Comparison of ENCODE assay signal across 1 cellular context in genomic region chr1:169527461-169528213, GRCh38.
TF ChIP-seq lines count a peak whose summit lies in the region.

No MANE protein-coding gene starts in this region.

TF ChIP-seq in K562, 482 proteins besides CTCF, POLR2A, EP300 and RAD21:
- 0 out of 2 replicates have a peak, but pooled peaks have one; percentile 39 for TF ChIP-seq ZFX (CRISPR knock-in tag; IDR thresholded peaks at IDR 0.05)
- no peak for TF ChIP-seq CBFA2T2 (conservative IDR thresholded peaks at IDR 0.05)
- TF ChIP-seq RBM34 (IDR thresholded peaks at IDR 0.05; ENCODE audit: borderline replicate concordance, insufficient read depth, low read length), result no peak
